In the genomic region with DNA sequence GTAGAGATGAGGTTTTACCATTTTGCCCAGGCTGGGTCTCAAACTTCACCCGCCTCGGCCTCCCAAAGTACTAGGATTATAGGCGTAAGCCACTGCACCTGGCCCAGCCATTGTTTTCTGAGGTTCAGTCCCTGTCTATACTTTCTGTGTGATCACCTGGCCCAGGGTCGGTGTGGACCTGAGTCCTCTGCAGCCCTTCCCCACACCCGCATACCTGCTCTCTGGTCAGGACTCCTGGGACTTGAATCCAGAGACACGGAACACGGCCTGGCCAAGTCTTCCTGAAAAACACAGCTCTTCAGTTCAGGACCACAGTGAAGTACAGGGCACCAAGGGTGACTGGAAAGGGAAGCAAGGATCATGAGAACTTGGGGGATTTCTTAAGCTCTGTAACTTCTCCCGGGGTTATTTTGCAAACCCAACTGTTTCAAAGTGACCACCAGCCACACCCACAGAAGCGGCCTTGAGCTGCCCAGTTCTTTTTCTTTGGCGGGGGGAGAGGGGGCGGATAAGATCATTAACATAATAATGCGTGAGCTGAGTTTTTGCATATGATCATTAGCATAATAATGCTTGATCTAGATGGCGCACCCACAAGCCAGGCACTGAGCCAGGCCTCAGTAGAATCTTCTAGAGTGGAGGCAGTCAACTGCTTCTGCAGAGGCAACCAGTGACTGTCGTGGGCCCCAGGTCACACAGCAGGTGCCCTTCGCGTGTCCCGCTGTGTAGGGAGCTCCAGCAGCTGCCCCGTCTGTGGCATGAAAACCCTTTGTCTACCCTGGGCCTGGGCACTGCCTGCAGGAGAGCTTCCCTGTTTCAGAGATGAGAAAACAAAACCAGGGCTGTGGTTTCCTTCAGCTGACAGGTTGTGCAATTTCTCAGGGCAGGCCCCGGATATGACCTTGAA, we compare ENCODE assay signal across 7 cellular contexts. TPM values are rescaled to one million over a fixed set of nuclear protein-coding genes. Genes with fewer than 3 reads are reported as not detected.
DNase-seq lines count a peak whose midpoint lies in the region; ATAC-seq and TF ChIP-seq lines count a peak whose summit lies in the region.

No MANE protein-coding gene starts in this region.

- H3K27me3 Mint-ChIP-seq in activated naive CD8-positive, alpha-beta T cell treated with anti-CD3 and anti-CD28 coated beads for 36 hours, result no peaks in the 10 kb centered on the region

- ATAC-seq in HG02885 (IDR thresholded peaks at IDR 0.05; ENCODE audit: poor library complexity, unreplicated experiment), result peak; percentile 26
- no peak for ATAC-seq in HG03521 (IDR thresholded peaks at IDR 0.05; ENCODE audit: unreplicated experiment)

- no peaks in the 10 kb centered on the region for H3K9me3 Mint-ChIP-seq in activated naive CD8-positive, alpha-beta T cell treated with anti-CD3 and anti-CD28 coated beads for 36 hours

- no peaks in the 10 kb centered on the region for H3K27me3 ChIP-seq in iPS DF 6.9 (ENCODE audit: control insufficient read depth, insufficient read depth, low read length)

- H3K4me3 Mint-ChIP-seq in activated naive CD8-positive, alpha-beta T cell treated with anti-CD3 and anti-CD28 coated beads for 36 hours, result peak overlapping the region; percentile 29

- peak overlapping the region; percentile 17; the same call in 1 of the 2 replicates for H3K4me3 ChIP-seq in iPS DF 6.9 (ENCODE audit: low read length)

- H3K27ac ChIP-seq in RWPE1 (peak overlapping the region; percentile 91), iPS DF 6.9 (ENCODE audit: low read length) (peak overlapping the region; percentile 2)

- no peaks in the 10 kb centered on the region for H3K9me3 ChIP-seq in iPS DF 6.9 (ENCODE audit: control insufficient read depth, insufficient read depth, low read length)

- no CpG with 5 or more reads among the region's 19 CpGs for WGBS in iPS DF 6.9 (ENCODE audit: insufficient coverage, insufficient read length)

- H3K36me3 ChIP-seq in iPS DF 6.9 (ENCODE audit: control insufficient read depth, insufficient read depth, low read length), result no peaks in the 10 kb centered on the region

- DNase-seq in RWPE1 (ENCODE audit: low spot score), result no peak
- DNase-seq in activated naive CD8-positive, alpha-beta T cell treated with anti-CD3 and anti-CD28 coated beads for 36 hours, result peak; percentile 67
- DNase-seq in iPS DF 6.9 (ENCODE audit: low read depth, low spot score), result no peak
- peak; percentile 34 for DNase-seq in stimulated activated CD4-positive, alpha-beta T cell treated with anti-CD3 and anti-CD28 coated beads, Interleukin-4, amount 100 ng/mL, for 48 hours (ENCODE audit: low read depth in 2 of 2)

- TF ChIP-seq CTCF in RWPE1 (conservative IDR thresholded peaks at IDR 0.05; ENCODE audit: low read depth), result no peak

- H3K4me1 Mint-ChIP-seq in activated naive CD8-positive, alpha-beta T cell treated with anti-CD3 and anti-CD28 coated beads for 36 hours, result peaks cover 57% of the 10 kb centered on the region

- POLR2A ChIA-PET in RWPE1 (lab: Yijun Ruan, JAX; ENCODE audit: low non-redundant PET), result interaction anchor here (0.8 kb wide), 1 partner anchor 353 kb away, joined by 3 read pairs; no protein-coding TSS in a partner anchor

- CTCF ChIA-PET in RWPE1 (lab: Yijun Ruan, JAX), result interaction anchor here (0.7 to 1.7 kb wide), 4 partner anchors 112 to 129 kb away, joined by 3 to 6 read pairs (median 3); no protein-coding TSS in a partner anchor

- H3K36me3 Mint-ChIP-seq in activated naive CD8-positive, alpha-beta T cell treated with anti-CD3 and anti-CD28 coated beads for 36 hours, result peaks cover 12% of the 10 kb centered on the region

- peak overlapping the region; percentile 86 for H3K27ac Mint-ChIP-seq in activated naive CD8-positive, alpha-beta T cell treated with anti-CD3 and anti-CD28 coated beads for 36 hours

- TF ChIP-seq POLR2A in GM18526 (IDR thresholded peaks at IDR 0.05; ENCODE audit: extremely low read depth, insufficient read length), result peak; percentile 48

- H3K4me1 ChIP-seq in iPS DF 6.9 (ENCODE audit: control insufficient read depth, insufficient read depth, low read length), result peaks cover 10% of the 10 kb centered on the region

RNA-seq across cellular contexts. Expression of gene NADK, which starts 1.7 kb away (rescaled TPM):
- total RNA-seq in activated naive CD8-positive, alpha-beta T cell treated with anti-CD3 and anti-CD28 coated beads for 36 hours, result 10 to 100 TPM; 74.7 to 77.1 TPM

RNA-seq across cellular contexts. Expression of gene CDK11A, which starts 55.8 kb away (rescaled TPM):
- total RNA-seq in activated naive CD8-positive, alpha-beta T cell treated with anti-CD3 and anti-CD28 coated beads for 36 hours, result 10 to 100 TPM; 64.2 to 65.0 TPM

Comparison
In these comparisons a context has a peak if more than half of its experiments do, and no peak if none do; other contexts are left out.
1. DNase-seq: peak in activated naive CD8-positive, alpha-beta T cell treated with anti-CD3 and anti-CD28 coated beads for 36 hours (single experiment) and stimulated activated CD4-positive, alpha-beta T cell treated with anti-CD3 and anti-CD28 coated beads, Interleukin-4, amount 100 ng/mL, for 48 hours (2 of 2); none in RWPE1 (single experiment) and iPS DF 6.9 (single experiment).